Comparison of ENCODE assay signal across 1 cellular context in genomic region chr17:50864747-50865059, GRCh38.
TF ChIP-seq lines count a peak whose summit lies in the region.

No MANE protein-coding gene starts in this region.

TF ChIP-seq in liver, 16 proteins besides CTCF, POLR2A, EP300 and RAD21 (continued from another document):
- TF ChIP-seq TAF1 (conservative IDR thresholded peaks at IDR 0.05), result no peak
